ENCODE assay signal across 14 cellular contexts in genomic region chr18:22171839-22172582, GRCh38. TPM values are rescaled to one million over a fixed set of nuclear protein-coding genes. Genes with fewer than 3 reads are reported as not detected.
A peak's percentile ranks its signal among the peaks of the same experiment; 100 is the strongest.
DNase-seq lines count a peak whose midpoint lies in the region; ATAC-seq and TF ChIP-seq lines count a peak whose summit lies in the region.
"Had no signal": no experiment of that assay in that cellular context is flagged by ENCODE, and none has a peak within 500 bp of the region (broad histone marks: within the 10 kb centered on the region; RNA-seq: fewer than 3 reads in every experiment).

No MANE protein-coding gene starts in this region.

- DNase-seq in COLO668 (lab: John Stamatoyannopoulos, UW; ENCODE audit: unreplicated experiment): peak; percentile 57
- peak; percentile 55 for DNase-seq in astrocyte of the hippocampus (ENCODE audit: low read depth, low spot score)
- peak; percentile 35 to 72 (median 67) for DNase-seq in right cardiac atrium
- DNase-seq in progenitor cell of endocrine pancreas (ENCODE audit: low spot score, unreplicated experiment): no peak
- no peak for DNase-seq in stimulated activated CD4-positive, alpha-beta T cell treated with anti-CD3 and anti-CD28 coated beads, Interleukin-12 subunit alpha, Interleukin-12 subunit beta, amount 100 ng/mL, for 4 hours
- DNase-seq in AML-193 (lab: John Stamatoyannopoulos, UW): no peak
- no peak for DNase-seq in HuH-7.5 (ENCODE audit: low spot score)
- DNase-seq: activated T-cell treated with anti-CD3 and anti-CD28 coated beads for 4 hours; CD4-positive, alpha-beta memory T cell; erythroblast; NCI-H226; nucleus accumbens had no signal

- peaks cover 37% of the 10 kb centered on the region for H3K36me3 Mint-ChIP-seq in progenitor cell of endocrine pancreas (ENCODE audit: insufficient read depth)

- no peak for TF ChIP-seq CTCF in progenitor cell of endocrine pancreas (IDR thresholded peaks at IDR 0.05; ENCODE audit: unreplicated experiment)

- H3K4me1 ChIP-seq in right cardiac atrium (ENCODE audit: control insufficient read depth, insufficient read depth, low read length): no peaks in the 10 kb centered on the region

- no peaks in the 10 kb centered on the region for H3K9me3 ChIP-seq in right cardiac atrium (ENCODE audit: control insufficient read depth, low read length)

- ATAC-seq in right cardiac atrium (no peak), GM19328 (IDR thresholded peaks at IDR 0.05; ENCODE audit: unreplicated experiment) (no peak)

- peak overlapping the region; percentile 66 for H3K4me3 ChIP-seq in right cardiac atrium (ENCODE audit: low read length)

- H3K27me3 ChIP-seq in right cardiac atrium (ENCODE audit: control insufficient read depth, insufficient read depth): no peaks in the 10 kb centered on the region

- H3K4me1 Mint-ChIP-seq in progenitor cell of endocrine pancreas (ENCODE audit: low read depth): peaks cover 36% of the 10 kb centered on the region

- H3K27ac Mint-ChIP-seq in progenitor cell of endocrine pancreas: peak overlapping the region; percentile 97
- H3K27ac Mint-ChIP-seq: CD4-positive, alpha-beta memory T cell had no signal

- peak overlapping the region; percentile 94 for H3K4me3 Mint-ChIP-seq in progenitor cell of endocrine pancreas (ENCODE audit: low read depth)
- H3K4me3 Mint-ChIP-seq: T-helper 1 cell treated with Interleukin-12 subunit alpha and Interleukin-12 subunit beta and Interleukin-4 antibody, amounts not matched to agents 30 μg/mL and 1 μg/mL, for 36 hours had no signal

- intact Hi-C loops in right cardiac atrium (cut with DNase I): loop anchor here (5.0 to 10.0 kb wide), 4 partner anchors 175 to 533 kb away; no protein-coding TSS in a partner anchor

- H3K27ac ChIP-seq in right cardiac atrium (ENCODE audit: low read length): peak overlapping the region; percentile 49

- H3K9me3 Mint-ChIP-seq in progenitor cell of endocrine pancreas (ENCODE audit: low read depth): no peaks in the 10 kb centered on the region
- H3K9me3 Mint-ChIP-seq: T-helper 1 cell treated with Interleukin-12 subunit alpha and Interleukin-12 subunit beta and Interleukin-4 antibody, amounts not matched to agents 30 μg/mL and 1 μg/mL, for 36 hours had no signal

- 13% methylated on average over 81 of the region's 81 CpGs for WGBS in right cardiac atrium

- no peaks in the 10 kb centered on the region for H3K27me3 Mint-ChIP-seq in progenitor cell of endocrine pancreas

RNA-seq across cellular contexts. Expression of gene GATA6, which starts 2.6 kb away (rescaled TPM):
- total RNA-seq in right cardiac atrium (10 to 100 TPM; 63.2 to 85.8 (median 77.9) TPM), progenitor cell of endocrine pancreas (112 and 114 TPM in 2 replicates)
- 52.4 TPM for polyA plus RNA-seq in right cardiac atrium
- total RNA-seq: CD4-positive, alpha-beta memory T cell had no signal
- polyA plus RNA-seq: CD4-positive, alpha-beta memory T cell had no signal

Comparison
In these comparisons a context has a peak if more than half of its experiments do, and no peak if none do; other contexts are left out.
1. DNase-seq: peak in COLO668 (single experiment), astrocyte of the hippocampus (single experiment) and right cardiac atrium (3 of 3); none in progenitor cell of endocrine pancreas (single experiment), stimulated activated CD4-positive, alpha-beta T cell treated with anti-CD3 and anti-CD28 coated beads, Interleukin-12 subunit alpha, Interleukin-12 subunit beta, amount 100 ng/mL, for 4 hours (single experiment), AML-193 (0 of 2) and HuH-7.5 (single experiment).